Comparison of ENCODE assay signal across 9 cellular contexts in the genomic region with DNA sequence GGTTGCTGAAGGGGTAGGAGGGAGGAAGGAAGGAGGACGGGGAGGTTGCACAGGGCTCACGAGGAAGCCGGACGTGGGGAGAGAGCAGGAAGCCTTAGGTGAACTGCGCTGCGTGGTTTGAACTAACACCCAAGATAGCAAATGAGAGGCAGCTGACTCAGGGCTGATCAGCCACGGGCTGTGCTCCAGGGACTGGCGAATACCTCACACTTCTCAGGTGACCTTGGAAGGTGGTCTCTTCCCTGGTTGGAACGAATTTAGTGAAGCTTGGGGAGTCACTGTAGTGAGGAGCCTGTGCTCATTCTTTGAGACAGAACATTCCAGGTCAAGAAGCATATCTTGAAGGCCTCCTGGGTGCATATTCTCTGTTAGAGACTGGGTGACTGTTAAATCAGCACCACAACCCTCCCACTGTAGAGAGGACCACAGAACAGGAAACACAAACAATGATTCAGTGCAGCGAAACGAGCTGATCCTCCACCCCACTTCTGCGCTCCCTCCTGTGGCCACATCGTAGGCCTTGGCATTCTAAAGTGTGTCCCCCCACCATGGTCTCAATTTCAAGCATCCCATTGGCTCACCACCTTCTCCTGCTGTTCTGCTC. TPM values are rescaled to one million over a fixed set of nuclear protein-coding genes. Genes with fewer than 3 reads are reported as not detected.
DNase-seq lines count a peak whose midpoint lies in the region; ATAC-seq and TF ChIP-seq lines count a peak whose summit lies in the region.
"Had no signal": no experiment of that assay in that cellular context is flagged by ENCODE, and none has a peak within 500 bp of the region (broad histone marks: within the 10 kb centered on the region; RNA-seq: fewer than 3 reads in every experiment).

No MANE protein-coding gene starts in this region.

- H2BK15ac ChIP-seq in mesendoderm (replicated peaks; ENCODE audit: low read depth) = no peak overlapping the region

- peaks cover 2% of the 10 kb centered on the region for H3K4me1 ChIP-seq in mesendoderm (ENCODE audit: control insufficient read depth, low read depth, low read length)

- H3K79me2 ChIP-seq in mesendoderm (ENCODE audit: control insufficient read depth, insufficient read depth, low read length) = no peaks in the 10 kb centered on the region

- H3K4ac ChIP-seq in mesendoderm (ENCODE audit: low read depth, low read length) = no peak overlapping the region

- no peaks in the 10 kb centered on the region for H3K36me3 Mint-ChIP-seq in activated T-cell treated with anti-CD3 and anti-CD28 coated beads, Interleukin-2, amount 50 U/mL, for 24 hours (ENCODE audit: low read depth)

- no peak overlapping the region for H2BK120ac ChIP-seq in mesendoderm (ENCODE audit: low read depth, low read length)

- intact Hi-C loops in left ventricle myocardium superior (cut with micrococcal nuclease) = no loop called here

- peak; percentile 39; the same call in 1 of the 2 replicates for TF ChIP-seq CTCF in GM12874 (IDR thresholded peaks at IDR 0.05; ENCODE audit: insufficient read depth, low read depth, low read length)

- H3K4me3 Mint-ChIP-seq in activated T-cell treated with anti-CD3 and anti-CD28 coated beads, Interleukin-2, amount 50 U/mL, for 24 hours = peak overlapping the region; percentile 78

- H3K4me3 ChIP-seq in MG63 (no peak overlapping the region), mesendoderm (ENCODE audit: low read length) (no peak overlapping the region)
- H3K4me3 ChIP-seq: lung had no signal

- H3K27me3 ChIP-seq in MG63 (no peaks in the 10 kb centered on the region), mesendoderm (ENCODE audit: insufficient read depth, low read length, poor library complexity) (no peaks in the 10 kb centered on the region)

- H3K36me3 ChIP-seq in MG63 (no peaks in the 10 kb centered on the region), mesendoderm (ENCODE audit: control insufficient read depth, insufficient read depth, low read length) (no peaks in the 10 kb centered on the region)

- no peak overlapping the region for H3K9ac ChIP-seq in mesendoderm (ENCODE audit: low read length)

- peaks cover 87% of the 10 kb centered on the region for H3K4me1 Mint-ChIP-seq in activated T-cell treated with anti-CD3 and anti-CD28 coated beads, Interleukin-2, amount 50 U/mL, for 24 hours (ENCODE audit: low read depth)

- no peaks in the 10 kb centered on the region for H3K9me3 Mint-ChIP-seq in activated T-cell treated with anti-CD3 and anti-CD28 coated beads, Interleukin-2, amount 50 U/mL, for 24 hours

- H3K56ac ChIP-seq in mesendoderm (ENCODE audit: low read length) = no peak overlapping the region

- DNase-seq in MG63 (peak; percentile 15), left ventricle myocardium superior (peak; percentile 86), NCI-H2171 treated with DMSO at 0.1 percent for 48 hours (lab: John Stamatoyannopoulos, UW) (no peak), mesendoderm (no peak)
- peak; percentile 81 for DNase-seq in activated T-cell treated with anti-CD3 and anti-CD28 coated beads, Interleukin-2, amount 50 U/mL, for 24 hours
- DNase-seq in stimulated activated CD8-positive, alpha-beta memory T cell treated with anti-CD3 and anti-CD28 coated beads, Interleukin-15, amount 100 ng/mL, for 4 hours (ENCODE audit: low read depth in 2 of 2) = peak; percentile 52 to 53

- no peaks in the 10 kb centered on the region for H3K27me3 Mint-ChIP-seq in activated T-cell treated with anti-CD3 and anti-CD28 coated beads, Interleukin-2, amount 50 U/mL, for 24 hours

- H3K27ac ChIP-seq in mesendoderm (ENCODE audit: low read depth, low read length) = no peak overlapping the region

- H3K79me1 ChIP-seq in mesendoderm (ENCODE audit: low read length) = no peaks in the 10 kb centered on the region

- WGBS in mesendoderm (ENCODE audit: extremely low coverage, insufficient coverage, low lambda C conversion rate) = no CpG with 5 or more reads among the region's 13 CpGs

- H3K4me2 ChIP-seq in mesendoderm (ENCODE audit: low read length) = no peak overlapping the region

- H3K18ac ChIP-seq in mesendoderm (ENCODE audit: low read length) = no peak overlapping the region

- no peak overlapping the region for H2BK5ac ChIP-seq in mesendoderm (ENCODE audit: low read length)

- H2AK5ac ChIP-seq in mesendoderm (ENCODE audit: low read length) = no peak overlapping the region

- peak overlapping the region; percentile 97 for H3K27ac Mint-ChIP-seq in activated T-cell treated with anti-CD3 and anti-CD28 coated beads, Interleukin-2, amount 50 U/mL, for 24 hours

- no peak overlapping the region for H4K8ac ChIP-seq in mesendoderm (ENCODE audit: low read depth, low read length)

- H3K23ac ChIP-seq in mesendoderm (ENCODE audit: low read length) = no peak overlapping the region

- peak; percentile 56 for ATAC-seq in left ventricle myocardium superior
- no peak for ATAC-seq in HG03565 (IDR thresholded peaks at IDR 0.05; ENCODE audit: unreplicated experiment)

- no peaks in the 10 kb centered on the region for H3K9me3 ChIP-seq in MG63

- H4K5ac ChIP-seq in mesendoderm (ENCODE audit: low read length) = no peak overlapping the region

RNA-seq across cellular contexts. Expression of gene TOGARAM2, which starts 33.8 kb away (rescaled TPM):
- total RNA-seq in MG63 (2014; rRNA removed; shearing (Covaris generic); ENCODE audit: low replicate concordance) = 1.0 and 3.7 TPM in 2 replicates
- total RNA-seq in left ventricle myocardium superior = 43.9 TPM
- 0.17 TPM for polyA plus RNA-seq in mesendoderm (2013, experiment 1 of 2)
- 0.24 TPM for polyA plus RNA-seq in mesendoderm (2013, experiment 2 of 2)

RNA-seq across cellular contexts. Expression of gene PCARE, which starts 59.4 kb away (rescaled TPM):
- not detected in 2 replicates for total RNA-seq in MG63 (2014; rRNA removed; shearing (Covaris generic); ENCODE audit: low replicate concordance)
- total RNA-seq in left ventricle myocardium superior = 0.84 TPM
- polyA plus RNA-seq in mesendoderm (2013, experiment 1 of 2) = not detected
- not detected for polyA plus RNA-seq in mesendoderm (2013, experiment 2 of 2)

Comparison
In these comparisons a context has a peak if more than half of its experiments do, and no peak if none do; other contexts are left out.
1. DNase-seq: peak in MG63 (single experiment), activated T-cell treated with anti-CD3 and anti-CD28 coated beads, Interleukin-2, amount 50 U/mL, for 24 hours (single experiment), left ventricle myocardium superior (single experiment) and stimulated activated CD8-positive, alpha-beta memory T cell treated with anti-CD3 and anti-CD28 coated beads, Interleukin-15, amount 100 ng/mL, for 4 hours (2 of 2); none in NCI-H2171 treated with DMSO at 0.1 percent for 48 hours (single experiment) and mesendoderm (single experiment).